ENCODE assay signal across 1 cellular context in the genomic region with DNA sequence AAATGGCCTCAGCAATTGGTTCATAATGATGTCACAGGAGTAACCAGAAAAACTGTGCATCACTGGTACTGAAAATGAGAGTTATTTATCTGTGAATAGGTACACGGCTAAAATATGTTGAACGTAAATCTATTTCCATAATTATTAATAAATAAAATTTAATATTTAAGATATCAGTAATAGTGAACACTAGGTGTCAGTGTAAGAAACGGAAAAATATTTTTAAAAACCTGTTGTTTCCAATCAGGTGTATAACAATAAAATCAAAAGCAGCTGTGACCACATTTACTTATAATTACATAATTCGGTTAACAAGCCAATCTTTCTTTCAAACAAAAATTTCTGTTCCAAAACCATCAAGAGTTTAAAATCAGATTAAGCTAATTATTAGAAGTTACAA.
TF ChIP-seq lines count a peak whose summit lies in the region.

No MANE protein-coding gene starts in this region.

TF ChIP-seq in HepG2, 621 proteins besides CTCF, POLR2A, EP300 and RAD21 (continued from another document):
- TF ChIP-seq ZNF264 (CRISPR knock-in tag; IDR thresholded peaks at IDR 0.05) (no peak), KLF12 (CRISPR knock-in tag; IDR thresholded peaks at IDR 0.05; ENCODE audit: borderline replicate concordance) (no peak)
